In the genomic region with DNA sequence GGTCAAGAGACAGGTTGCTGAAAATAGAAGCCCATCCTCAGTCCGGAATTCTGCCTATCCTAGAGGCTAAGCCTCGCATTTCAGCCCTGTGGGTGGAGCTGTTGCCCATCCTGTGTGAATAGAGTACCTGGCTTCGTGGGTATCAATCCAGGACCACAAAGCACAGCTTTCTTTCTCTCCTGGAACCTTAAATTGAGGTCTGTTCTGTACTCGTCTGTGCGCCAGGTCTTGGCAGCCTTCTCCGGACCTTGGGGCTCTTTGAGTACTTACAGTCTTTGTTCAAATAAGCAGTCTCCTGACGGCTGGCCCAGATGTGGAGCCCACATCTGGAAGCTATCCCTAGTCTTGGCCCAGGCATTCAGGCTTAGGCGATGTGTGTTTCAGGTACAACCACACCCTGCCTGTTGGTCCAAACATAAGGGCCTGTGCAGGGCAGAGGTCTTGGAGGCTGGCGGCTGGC, we compare ENCODE assay signal across 9 cellular contexts.
DNase-seq lines count a peak whose midpoint lies in the region; ATAC-seq and TF ChIP-seq lines count a peak whose summit lies in the region.
"Had no signal": no experiment of that assay in that cellular context is flagged by ENCODE, and none has a peak within 500 bp of the region (broad histone marks: within the 10 kb centered on the region; RNA-seq: fewer than 3 reads in every experiment).

No MANE protein-coding gene starts in this region.

- no peaks in the 10 kb centered on the region for H3K36me3 ChIP-seq in HAP-1 (replicated peaks)
- H3K36me3 ChIP-seq in sigmoid colon = no peaks in the 10 kb centered on the region

- in situ Hi-C loops in HAP-1 (cut with MboI; ENCODE audit: low sequenced_read_pairs) = loop anchor here (10.0 kb wide), 1 partner anchor 120 kb away; no protein-coding TSS in a partner anchor

- intact Hi-C loops in sigmoid colon (cut with DNase I) = no loop called here

- WGBS in sigmoid colon, 2 donors = 56 to 79% methylated on average over 9 of the region's 9 CpGs

- TF ChIP-seq EP300 in sigmoid colon (IDR thresholded peaks at IDR 0.05) = no peak

- H3K4me1 ChIP-seq in HAP-1 = no peaks in the 10 kb centered on the region
- H3K4me1 ChIP-seq in sigmoid colon = no peaks in the 10 kb centered on the region

- no peak overlapping the region for H3K27ac ChIP-seq in sigmoid colon

- no peaks in the 10 kb centered on the region for H3K27me3 ChIP-seq in HAP-1 (ENCODE audit: low read depth)
- no peaks in the 10 kb centered on the region for H3K27me3 ChIP-seq in sigmoid colon

- no peak overlapping the region for H3K4me3 ChIP-seq in HAP-1
- no peak overlapping the region for H3K4me3 ChIP-seq in fibroblast of mammary gland (ENCODE audit: control insufficient read depth, low read depth, low read length)
- H3K4me3 ChIP-seq in sigmoid colon = no peak overlapping the region

- DNase-seq in HAP-1 (ENCODE audit: low spot score in 2 of 2) (peak; percentile 31 to 75), NCI-H748 treated with DMSO at 0.1 percent for 48 hours (lab: John Stamatoyannopoulos, UW) (peak; percentile 52), fibroblast of mammary gland (ENCODE audit: low read depth) (peak; percentile 10), sigmoid colon (no peak)
- DNase-seq: left cardiac atrium; stimulated activated CD8-positive, alpha-beta memory T cell treated with anti-CD3 and anti-CD28 coated beads, Interleukin-4, amount 100 ng/mL, for 48 hours had no signal

- TF ChIP-seq POLR2A in sigmoid colon (IDR thresholded peaks at IDR 0.05) = no peak

- H3K9me3 ChIP-seq in HAP-1 (no peaks in the 10 kb centered on the region), sigmoid colon (no peaks in the 10 kb centered on the region)

- no peak for ATAC-seq in HG03175 (IDR thresholded peaks at IDR 0.05; ENCODE audit: unreplicated experiment)
- ATAC-seq in GM21786 (IDR thresholded peaks at IDR 0.05; ENCODE audit: unreplicated experiment) = no peak
- ATAC-seq in HG02884 (IDR thresholded peaks at IDR 0.05; ENCODE audit: unreplicated experiment) = no peak

- peak; percentile 31 for TF ChIP-seq CTCF in fibroblast of mammary gland (conservative IDR thresholded peaks at IDR 0.05; ENCODE audit: control insufficient read depth, insufficient read depth, low read depth, low read length)
- peak in 3 of 4 experiments; percentile 19 to 35 (median 31) for TF ChIP-seq CTCF in sigmoid colon (IDR thresholded peaks at IDR 0.05)
